24 cellular contexts compared by ENCODE assay signal in genomic region chr5:1416856-1417469, GRCh38. TPM values are rescaled to one million over a fixed set of nuclear protein-coding genes. Genes with fewer than 3 reads are reported as not detected.
"Had no signal": no experiment of that assay in that cellular context is flagged by ENCODE, and none has a peak within 500 bp of the region (broad histone marks: within the 10 kb centered on the region; RNA-seq: fewer than 3 reads in every experiment).

No MANE protein-coding gene starts in this region.

- H3K4me3 Mint-ChIP-seq: activated CD4-positive, alpha-beta T cell treated with anti-CD3 and anti-CD28 coated beads, Interleukin-2, amount 10 ng/mL, durations not matched to agents 24 days and 14 days; activated CD8-positive, alpha-beta T cell treated with anti-CD3 and anti-CD28 coated beads for 36 hours; activated naive CD4-positive, alpha-beta T cell treated with anti-CD3 and anti-CD28 coated beads for 36 hours; naive B cell; stimulated activated naive CD8-positive, alpha-beta T cell treated with anti-CD3 and anti-CD28 coated beads, Interleukin-15, Interleukin-2, amounts not matched to agents 100 ng/mL and 50 ng/mL, for 24 hours; T-cell had no signal

- H3K27me3 Mint-ChIP-seq: activated CD4-positive, alpha-beta T cell treated with anti-CD3 and anti-CD28 coated beads, Interleukin-2, amount 10 ng/mL, durations not matched to agents 24 days and 14 days had no signal

- DNase-seq: activated CD4-positive, alpha-beta T cell treated with anti-CD3 and anti-CD28 coated beads, Interleukin-2, amount 10 ng/mL, durations not matched to agents 24 days and 14 days; activated CD8-positive, alpha-beta T cell treated with anti-CD3 and anti-CD28 coated beads for 36 hours; activated naive CD4-positive, alpha-beta T cell treated with anti-CD3 and anti-CD28 coated beads for 36 hours; activated T-cell treated with anti-CD3 and anti-CD28 coated beads, Interleukin-2, amount 50 U/mL, for 1 hour; anterior cingulate cortex; brain microvascular endothelial cell; central memory CD4-positive, alpha-beta T cell; colonic mucosa; gastrocnemius medialis; mesenchymal stem cell; naive B cell; retina; stimulated activated CD4-positive, alpha-beta T cell treated with anti-CD3 and anti-CD28 coated beads, Interleukin-15, amount 100 ng/mL, for 24 hours; stimulated activated CD4-positive, alpha-beta T cell treated with anti-CD3 and anti-CD28 coated beads, Interleukin-2, amount 100 ng/mL, for 48 hours; T-cell; upper lobe of left lung had no signal

- H3K36me3 ChIP-seq: brain microvascular endothelial cell, colonic mucosa, gastrocnemius medialis, suprapubic skin, upper lobe of left lung had no signal

- H3K9me3 Mint-ChIP-seq: activated CD4-positive, alpha-beta T cell treated with anti-CD3 and anti-CD28 coated beads, Interleukin-2, amount 10 ng/mL, durations not matched to agents 24 days and 14 days; activated CD8-positive, alpha-beta T cell treated with anti-CD3 and anti-CD28 coated beads for 36 hours; activated naive CD4-positive, alpha-beta T cell treated with anti-CD3 and anti-CD28 coated beads for 36 hours; activated T-helper 2 cell treated with anti-CD3 and anti-CD28 coated beads, Interferon-gamma antibody, Interleukin-2, Interleukin-4, amounts not matched to agents 10 μg/mL and 5 μg/mL and 100 μg/mL, durations not matched to agents 14 hours and 24 hours and 36 hours; stimulated activated naive CD8-positive, alpha-beta T cell treated with anti-CD3 and anti-CD28 coated beads, Interleukin-15, Interleukin-2, amounts not matched to agents 100 ng/mL and 50 ng/mL, for 24 hours had no signal

- H3K9me3 ChIP-seq: colonic mucosa, gastrocnemius medialis, mucosa of descending colon, suprapubic skin, upper lobe of left lung had no signal

- H3K4me3 ChIP-seq: colonic mucosa, gastrocnemius medialis, mucosa of descending colon, skin epidermis, suprapubic skin, upper lobe of left lung had no signal

- H3K27ac ChIP-seq: brain microvascular endothelial cell, colonic mucosa, gastrocnemius medialis, skin epidermis, suprapubic skin, upper lobe of left lung had no signal

- H3K36me3 Mint-ChIP-seq: naive B cell, T-cell had no signal

- H3K27me3 ChIP-seq: colonic mucosa, upper lobe of left lung had no signal

- ATAC-seq: activated CD8-positive, alpha-beta T cell treated with anti-CD3 and anti-CD28 coated beads for 36 hours; gastrocnemius medialis; left ventricle myocardium superior; mucosa of descending colon; SK-N-SH treated with all-trans-retinoic acid at 6 μM for 48 hours; T-cell had no signal

- H3K27ac Mint-ChIP-seq: activated CD4-positive, alpha-beta T cell treated with anti-CD3 and anti-CD28 coated beads, Interleukin-2, amount 10 ng/mL, durations not matched to agents 24 days and 14 days; activated CD8-positive, alpha-beta T cell treated with anti-CD3 and anti-CD28 coated beads for 36 hours; activated naive CD4-positive, alpha-beta T cell treated with anti-CD3 and anti-CD28 coated beads for 36 hours; activated T-helper 2 cell treated with anti-CD3 and anti-CD28 coated beads, Interferon-gamma antibody, Interleukin-2, Interleukin-4, amounts not matched to agents 10 μg/mL and 5 μg/mL and 100 μg/mL, durations not matched to agents 14 hours and 24 hours and 36 hours; naive B cell; stimulated activated naive CD8-positive, alpha-beta T cell treated with anti-CD3 and anti-CD28 coated beads, Interleukin-15, Interleukin-2, amounts not matched to agents 100 ng/mL and 50 ng/mL, for 24 hours; T-cell had no signal

- H3K4me1 ChIP-seq: colonic mucosa, gastrocnemius medialis, upper lobe of left lung had no signal

- H3K4me1 Mint-ChIP-seq: activated CD4-positive, alpha-beta T cell treated with anti-CD3 and anti-CD28 coated beads, Interleukin-2, amount 10 ng/mL, durations not matched to agents 24 days and 14 days; T-cell had no signal

RNA-seq across cellular contexts. Expression of gene SLC6A3, which starts 28.3 kb away (rescaled TPM):
- total RNA-seq: activated CD4-positive, alpha-beta T cell treated with anti-CD3 and anti-CD28 coated beads, Interleukin-2, amount 10 ng/mL, durations not matched to agents 24 days and 14 days; activated CD8-positive, alpha-beta T cell treated with anti-CD3 and anti-CD28 coated beads for 36 hours; activated naive CD4-positive, alpha-beta T cell treated with anti-CD3 and anti-CD28 coated beads for 36 hours; activated T-helper 2 cell treated with anti-CD3 and anti-CD28 coated beads, Interferon-gamma antibody, Interleukin-2, Interleukin-4, amounts not matched to agents 10 μg/mL and 5 μg/mL and 100 μg/mL, durations not matched to agents 14 hours and 24 hours and 36 hours; colonic mucosa; gastrocnemius medialis; kidney epithelial cell; left ventricle myocardium superior; mucosa of descending colon had no signal
